In genomic region chr15:80743189-80743833, GRCh38 we compare ENCODE assay signal across 14 cellular contexts. TPM values are rescaled to one million over a fixed set of nuclear protein-coding genes. Genes with fewer than 3 reads are reported as not detected.
A peak's percentile ranks its signal among the peaks of the same experiment; 100 is the strongest.
DNase-seq lines count a peak whose midpoint lies in the region; ATAC-seq and TF ChIP-seq lines count a peak whose summit lies in the region.
"Had no signal": no experiment of that assay in that cellular context is flagged by ENCODE, and none has a peak within 500 bp of the region (broad histone marks: within the 10 kb centered on the region; RNA-seq: fewer than 3 reads in every experiment).

No MANE protein-coding gene starts in this region.

- DNase-seq in DMS153 (lab: John Stamatoyannopoulos, UW) (peak; percentile 34), DMS153 treated with DMSO at 0.1 percent for 48 hours (lab: John Stamatoyannopoulos, UW; ENCODE audit: unreplicated experiment) (no peak), Panc1 (ENCODE audit: low read depth, low spot score) (no peak), hepatic stellate cell (ENCODE audit: low spot score) (peak; percentile 40), spleen (no peak), LoVo (ENCODE audit: low spot score) (no peak), cerebellum (ENCODE audit: low spot score) (no peak)
- DNase-seq: 8988T; activated CD4-positive, alpha-beta T cell treated with anti-CD3 and anti-CD28 coated beads, Interleukin-2, amount 50 U/mL, for 1 hour; effector memory CD4-positive, alpha-beta T cell; RPMI8226 had no signal

- H3K27ac ChIP-seq in Panc1 (ENCODE audit: low read length): peak overlapping the region; percentile 73; the same call in 1 of the 2 replicates
- H3K27ac ChIP-seq in spleen: peak overlapping the region in 7 of 8 donors; percentile 43 to 71 (median 58)
- H3K27ac ChIP-seq: KMS-11 had no signal

- POLR2A ChIA-PET in Panc1 (lab: Charles Lee): no interaction called here

- H3K36me3 ChIP-seq in Panc1 (ENCODE audit: control insufficient read depth, insufficient read depth, low read length) (no peaks in the 10 kb centered on the region), spleen (no peaks in the 10 kb centered on the region)

- in situ Hi-C loops in Panc1 (cut with HindIII; ENCODE audit: low pct_unique_long_range_greater_than_20kb, low sequenced_read_pairs): no loop called here

- intact Hi-C loops in Panc1 (cut with micrococcal nuclease; ENCODE audit: unreplicated experiment): no loop called here
- intact Hi-C loops in spleen (cut with DNase I; ENCODE audit: low total_unique reads): no loop called here

- H3K4me3 ChIP-seq in Panc1 (ENCODE audit: low read depth in 2 of 2, low read length in 2 of 2): no peak overlapping the region
- H3K4me3 ChIP-seq in spleen: no peak overlapping the region

- CTCF ChIA-PET in Panc1 (lab: Charles Lee): no interaction called here

- H3K9me3 ChIP-seq in Panc1 (ENCODE audit: control insufficient read depth, insufficient read depth, low read depth, low read length): no peaks in the 10 kb centered on the region; the same call in 1 of the 2 replicates
- peaks cover 0 to 10% (median 0%) of the 10 kb centered on the region in 8 donors for H3K9me3 ChIP-seq in spleen

- ATAC-seq in Panc1 (peak; percentile 97), GM18867 (IDR thresholded peaks at IDR 0.05; ENCODE audit: unreplicated experiment) (no peak)
- ATAC-seq: natural killer cell treated with Interleukin-12 subunit alpha and Interleukin-12 subunit beta and Interleukin-15 and Interleukin-18, amount 100 ng/mL, for 72 hours had no signal

- TF ChIP-seq POLR2A in spleen (IDR thresholded peaks at IDR 0.05): no peak

- H3K27me3 ChIP-seq in Panc1 (ENCODE audit: control insufficient read depth, insufficient read depth, low read length): no peaks in the 10 kb centered on the region
- H3K27me3 ChIP-seq in spleen (replicated peaks in 1 of 7): no peaks in the 10 kb centered on the region

- H3K4me1 ChIP-seq in Panc1 (ENCODE audit: control insufficient read depth, insufficient read depth, low read length) (peaks cover 24% of the 10 kb centered on the region), spleen (peaks cover 4 to 57% (median 20%) of the 10 kb centered on the region in 6 donors)

- WGBS in spleen, 5 donors: 74 to 87% (median 79%) methylated on average over 11 of the region's 11 CpGs

- TF ChIP-seq CTCF in Panc1 (IDR thresholded peaks at IDR 0.05): no peak
- no peak for TF ChIP-seq CTCF in spleen (IDR thresholded peaks at IDR 0.05 in 8 of 11, conservative IDR thresholded peaks at IDR 0.05 in 3 of 11)

- no TSS peak for BruUV-seq in Panc1 (replicated peaks; lab: Mats Ljungman, UMichigan)

RNA-seq across cellular contexts. Expression of gene CEMIP, which starts 35.9 kb away (rescaled TPM):
- total RNA-seq in Panc1 (2021; ENCODE audit: unreplicated experiment): 0.46 TPM
- 0.70 TPM for polyA plus RNA-seq in Panc1 (2012; ENCODE audit: insufficient read length)
- 1 to 10 TPM in 5 of 7 donors, under 1 TPM in 1, not detected in 1; 0.34 to 3.0 (median 2.0) TPM for total RNA-seq in spleen
- under 1 TPM; 0.20 to 0.46 (median 0.22) TPM for polyA plus RNA-seq in spleen
- 7.1 TPM for total RNA-seq in cerebellum

RNA-seq across cellular contexts. Expression of gene ABHD17C, which starts 48.2 kb away (rescaled TPM):
- total RNA-seq in Panc1 (2021; ENCODE audit: unreplicated experiment): 16.3 TPM
- 10.3 TPM for polyA plus RNA-seq in Panc1 (2012; ENCODE audit: insufficient read length)
- 10 to 100 TPM in 6 of 7 donors, 1 to 10 TPM in 1; 9.9 to 17.0 (median 11.7) TPM for total RNA-seq in spleen
- polyA plus RNA-seq in spleen: 1 to 10 TPM; 4.2 to 7.8 (median 7.8) TPM
- 18.5 TPM for total RNA-seq in cerebellum

Comparison
In these comparisons a context has a peak if more than half of its experiments do, and no peak if none do; other contexts are left out.
1. DNase-seq: peak in DMS153 (single experiment) and hepatic stellate cell (single experiment); none in DMS153 treated with DMSO at 0.1 percent for 48 hours (single experiment), Panc1 (single experiment), spleen (single experiment), LoVo (single experiment) and cerebellum (single experiment).